20 cellular contexts compared by ENCODE assay signal in the genomic region with DNA sequence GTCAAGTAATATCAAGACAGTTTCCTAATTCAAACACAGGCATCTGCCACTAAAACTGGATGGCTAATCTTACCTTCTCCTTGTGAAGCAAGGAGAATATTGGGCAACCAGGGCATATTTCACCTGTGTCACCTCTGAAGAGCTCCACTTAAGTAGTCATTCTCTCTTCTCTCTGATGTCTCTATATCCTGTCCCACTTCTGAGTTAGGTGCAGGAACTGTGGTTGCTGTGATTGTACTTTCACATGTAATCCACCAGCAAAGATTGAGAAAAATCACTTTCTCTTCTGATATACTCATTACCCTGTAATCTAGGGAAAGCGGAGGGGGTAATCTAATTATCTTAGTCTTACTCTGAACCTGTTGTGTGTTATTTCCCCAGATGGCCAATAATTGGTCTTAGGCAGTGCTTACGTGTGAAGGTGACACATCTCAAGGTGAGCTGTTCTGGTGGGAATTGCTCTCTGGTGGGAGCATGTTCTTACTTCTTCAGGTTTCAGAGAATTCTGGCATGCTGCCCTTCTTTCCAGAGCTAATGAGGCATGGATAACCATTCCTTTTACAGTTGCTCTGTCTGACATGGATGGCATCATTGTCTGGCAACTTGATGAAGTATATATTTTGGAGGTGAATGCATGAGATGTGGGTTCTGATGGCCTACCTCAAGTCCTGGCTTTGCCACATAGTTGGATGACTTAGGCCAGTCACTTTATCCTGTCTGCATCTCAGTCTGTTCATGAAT. TPM values are rescaled to one million over a fixed set of nuclear protein-coding genes. Genes with fewer than 3 reads are reported as not detected.
DNase-seq lines count a peak whose midpoint lies in the region; ATAC-seq lines count a peak whose summit lies in the region.
"Had no signal": no experiment of that assay in that cellular context is flagged by ENCODE, and none has a peak within 500 bp of the region (broad histone marks: within the 10 kb centered on the region; RNA-seq: fewer than 3 reads in every experiment).

No MANE protein-coding gene starts in this region.

- DNase-seq in activated CD4-positive, CD25-positive, alpha-beta regulatory T cell (lab: John Stamatoyannopoulos, UW), result no peak
- DNase-seq in COR-L47 (lab: John Stamatoyannopoulos, UW) (peak; percentile 31), T-cell (peak in 2 of 34 experiments; percentile 15 to 30), kidney glomerular epithelial cell (lab: John Stamatoyannopoulos, UW) (peak; percentile 69), left lobe of liver (ENCODE audit: low spot score) (no peak), NCI-H1048 (lab: John Stamatoyannopoulos, UW) (no peak), NCI-H2227 (lab: John Stamatoyannopoulos, UW; ENCODE audit: unreplicated experiment) (no peak)
- DNase-seq: activated CD4-positive, alpha-beta T cell treated with anti-CD3 and anti-CD28 coated beads, Interleukin-2, amount 50 U/mL, for 48 hours; effector CD4-positive, alpha-beta T cell; NCI-H2107; right lobe of liver; SHP77; stimulated activated CD4-positive, alpha-beta T cell treated with anti-CD3 and anti-CD28 coated beads, Interleukin-1b, Interleukin-23, amount 100 ng/mL, for 48 hours; T1000 had no signal

- peak overlapping the region in 1 of 3 donors; percentile 73 for H3K4me3 Mint-ChIP-seq in T-cell
- H3K4me3 Mint-ChIP-seq: mesothelial cell of epicardium had no signal

- POLR2A ChIA-PET in T-cell (lab: Charles Lee), result interaction anchor here in 1 of 2 donors (0.6 kb wide), 1 partner anchor 137 kb away, joined by 5 read pairs; no protein-coding TSS in a partner anchor

- peak overlapping the region; percentile 56 to 78 for H3K27ac Mint-ChIP-seq in T-cell
- H3K27ac Mint-ChIP-seq: mesothelial cell of epicardium had no signal

- H3K36me3 Mint-ChIP-seq in T-cell, result no peaks in the 10 kb centered on the region
- H3K36me3 Mint-ChIP-seq: mesothelial cell of epicardium had no signal

- ATAC-seq in activated CD4-positive, CD25-positive, alpha-beta regulatory T cell treated with anti-CD3 and anti-CD28 coated beads, Interleukin-2, amount 50 U/mL, for 24 hours, result peak; percentile 81 to 84
- ATAC-seq in T-cell (replicated peaks in 1 of 4) (peak; percentile 75 to 90 (median 84)), left lobe of liver (no peak)
- ATAC-seq: K562, right lobe of liver had no signal

- H3K9me3 Mint-ChIP-seq in T-cell, result peaks cover 0 to under 1% (median 0%) of the 10 kb centered on the region in 3 donors
- H3K9me3 Mint-ChIP-seq: mesothelial cell of epicardium had no signal

- CTCF ChIA-PET in T-cell (lab: Charles Lee), result interaction anchor here in 1 of 2 donors (0.6 to 1.3 kb wide), 2 partner anchors 189 to 815 kb away, joined by 3 to 6 read pairs; no protein-coding TSS in a partner anchor

- H3K4me1 Mint-ChIP-seq in T-cell, result peaks cover 71 to 76% (median 72%) of the 10 kb centered on the region in 3 donors
- H3K4me1 Mint-ChIP-seq: mesothelial cell of epicardium had no signal

- H3K27me3 Mint-ChIP-seq in T-cell, result no peaks in the 10 kb centered on the region

RNA-seq across cellular contexts. Expression of gene XCL2, which starts 12.0 kb away (rescaled TPM):
- 10 to 100 TPM in 1 of 5 donors, 1 to 10 TPM in 4; 1.7 to 10.8 (median 4.7) TPM for total RNA-seq in T-cell
- total RNA-seq in left lobe of liver, result not detected
- total RNA-seq: cardiac muscle cell, G401, hepatocyte, K562, mesothelial cell of epicardium had no signal

RNA-seq across cellular contexts. Expression of gene XCL1, which starts 44.6 kb away (rescaled TPM):
- total RNA-seq in T-cell, result 1 to 10 TPM in 3 of 5 donors, under 1 TPM in 2; 0.45 to 5.0 (median 3.5) TPM
- total RNA-seq in left lobe of liver, result 0.13 TPM
- total RNA-seq: G401, K562 had no signal

Comparison
In these comparisons a context has a peak if more than half of its experiments do, and no peak if none do; other contexts are left out.
1. DNase-seq: peak in COR-L47 (single experiment) and kidney glomerular epithelial cell (single experiment); none in activated CD4-positive, CD25-positive, alpha-beta regulatory T cell (0 of 4), left lobe of liver (single experiment), NCI-H1048 (single experiment) and NCI-H2227 (single experiment).